1 cellular context compared by ENCODE assay signal in genomic region chr4:6694177-6694901, GRCh38.
A peak's percentile ranks its signal among the peaks of the same experiment; 100 is the strongest.
TF ChIP-seq lines count a peak whose summit lies in the region.

No MANE protein-coding gene starts in this region.

TF ChIP-seq in HepG2, 621 proteins besides CTCF, POLR2A, EP300 and RAD21 (continued from another document and continues in another):
- TF ChIP-seq ZNF770 (CRISPR knock-in tag; IDR thresholded peaks at IDR 0.05) (0 out of 2 replicates have a peak, but pooled peaks have one; percentile 39), ZNF180 (CRISPR knock-in tag; IDR thresholded peaks at IDR 0.05; ENCODE audit: borderline replicate concordance, low read depth) (no peak), MTA1 (CRISPR knock-in tag; IDR thresholded peaks at IDR 0.05; ENCODE audit: borderline replicate concordance) (peak; percentile 64; the same call in 1 of the 2 replicates), ZNF343 (CRISPR knock-in tag; IDR thresholded peaks at IDR 0.05) (no peak), NFRKB (IDR thresholded peaks at IDR 0.05) (no peak), ZZZ3 (CRISPR knock-in tag; IDR thresholded peaks at IDR 0.05; ENCODE audit: borderline replicate concordance) (0 out of 2 replicates have a peak, but pooled peaks have one; percentile 70), ZC3H13 (CRISPR knock-in tag; IDR thresholded peaks at IDR 0.05) (no peak), MTF2 (CRISPR knock-in tag; IDR thresholded peaks at IDR 0.05; ENCODE audit: borderline replicate concordance) (0 out of 2 replicates have a peak, but pooled peaks have one; percentile 32), SNAI1 (CRISPR knock-in tag; IDR thresholded peaks at IDR 0.05; ENCODE audit: borderline replicate concordance) (0 out of 2 replicates have a peak, but pooled peaks have one; percentile 14), DNMT3B (CRISPR knock-in tag; conservative IDR thresholded peaks at IDR 0.05) (no peak), TFDP2 (CRISPR knock-in tag; IDR thresholded peaks at IDR 0.05) (no peak), ZNF607 (CRISPR knock-in tag; IDR thresholded peaks at IDR 0.05; ENCODE audit: borderline replicate concordance) (0 out of 2 replicates have a peak, but pooled peaks have one; percentile 7), NRL (CRISPR knock-in tag; IDR thresholded peaks at IDR 0.05; ENCODE audit: borderline replicate concordance) (0 out of 2 replicates have a peak, but pooled peaks have one; percentile 19), ZNF674 (CRISPR knock-in tag; IDR thresholded peaks at IDR 0.05; ENCODE audit: low read depth) (peak; percentile 26; the same call in 1 of the 2 replicates), RARG (CRISPR knock-in tag; IDR thresholded peaks at IDR 0.05; ENCODE audit: low read depth) (0 out of 2 replicates have a peak, but pooled peaks have one; percentile 39), SMAD1 (CRISPR knock-in tag; IDR thresholded peaks at IDR 0.05; ENCODE audit: borderline replicate concordance, low read depth) (peak; percentile 0; the same call in 1 of the 2 replicates), JUN (CRISPR knock-in tag; IDR thresholded peaks at IDR 0.05) (no peak), ZNF775 (CRISPR knock-in tag; IDR thresholded peaks at IDR 0.05; ENCODE audit: borderline replicate concordance) (no peak), ZNF543 (CRISPR knock-in tag; IDR thresholded peaks at IDR 0.05) (peak; percentile 22; the same call in 1 of the 2 replicates), KLF12 (CRISPR knock-in tag; IDR thresholded peaks at IDR 0.05; ENCODE audit: borderline replicate concordance) (no peak), MAF1 (CRISPR knock-in tag; IDR thresholded peaks at IDR 0.05; ENCODE audit: borderline replicate concordance) (no peak), ZSCAN31 (CRISPR knock-in tag; IDR thresholded peaks at IDR 0.05; ENCODE audit: low read depth) (no peak), ZNF263 (CRISPR knock-in tag; IDR thresholded peaks at IDR 0.05) (peak; percentile 71), E2F2 (CRISPR knock-in tag; IDR thresholded peaks at IDR 0.05; ENCODE audit: borderline replicate concordance) (peak; percentile 29; the same call in 1 of the 2 replicates), CHD2 (IDR thresholded peaks at IDR 0.05; ENCODE audit: low read depth, low read length) (no peak), ZNF34 (CRISPR knock-in tag; IDR thresholded peaks at IDR 0.05; ENCODE audit: borderline replicate concordance) (0 out of 2 replicates have a peak, but pooled peaks have one; percentile 6), ZNF569 (CRISPR knock-in tag; IDR thresholded peaks at IDR 0.05; ENCODE audit: borderline replicate concordance) (peak; percentile 51; the same call in 1 of the 2 replicates), ZC3H4 (CRISPR knock-in tag; IDR thresholded peaks at IDR 0.05; ENCODE audit: borderline replicate concordance) (0 out of 2 replicates have a peak, but pooled peaks have one; percentile 29), SOX6 (IDR thresholded peaks at IDR 0.05) (no peak), SOX6 (CRISPR knock-in tag; IDR thresholded peaks at IDR 0.05) (no peak; the same call in 1 of the 2 replicates), ZNF552 (CRISPR knock-in tag; IDR thresholded peaks at IDR 0.05; ENCODE audit: borderline replicate concordance) (0 out of 2 replicates have a peak, but pooled peaks have one; percentile 59), ZFP91 (CRISPR knock-in tag; IDR thresholded peaks at IDR 0.05; ENCODE audit: borderline replicate concordance) (peak; percentile 54; the same call in 1 of the 2 replicates), ZNF782 (CRISPR knock-in tag; IDR thresholded peaks at IDR 0.05; ENCODE audit: borderline replicate concordance) (no peak), HNRNPL (IDR thresholded peaks at IDR 0.05; ENCODE audit: low read depth, low read length) (peak; percentile 73; the same call in 1 of the 2 replicates), ZNF605 (CRISPR knock-in tag; IDR thresholded peaks at IDR 0.05) (no peak), REST (IDR thresholded peaks at IDR 0.05; ENCODE audit: borderline replicate concordance in 1 of 2, low read depth in 1 of 2, low read length in 2 of 2) (no peak), HDAC1 (CRISPR knock-in tag; IDR thresholded peaks at IDR 0.05) (peak; percentile 44; the same call in 1 of the 2 replicates), SMAD3 (CRISPR knock-in tag; IDR thresholded peaks at IDR 0.05) (no peak), ZSCAN22 (CRISPR knock-in tag; IDR thresholded peaks at IDR 0.05) (peak; percentile 40; the same call in 1 of the 2 replicates), LCORL (IDR thresholded peaks at IDR 0.05) (no peak), LCORL (CRISPR knock-in tag; IDR thresholded peaks at IDR 0.05) (0 out of 2 replicates have a peak, but pooled peaks have one; percentile 7), ZNF33A (CRISPR knock-in tag; IDR thresholded peaks at IDR 0.05; ENCODE audit: borderline replicate concordance) (peak; percentile 71; the same call in 1 of the 2 replicates), RCOR2 (CRISPR knock-in tag; IDR thresholded peaks at IDR 0.05) (no peak)
- TF ChIP-seq, protein P1, sequence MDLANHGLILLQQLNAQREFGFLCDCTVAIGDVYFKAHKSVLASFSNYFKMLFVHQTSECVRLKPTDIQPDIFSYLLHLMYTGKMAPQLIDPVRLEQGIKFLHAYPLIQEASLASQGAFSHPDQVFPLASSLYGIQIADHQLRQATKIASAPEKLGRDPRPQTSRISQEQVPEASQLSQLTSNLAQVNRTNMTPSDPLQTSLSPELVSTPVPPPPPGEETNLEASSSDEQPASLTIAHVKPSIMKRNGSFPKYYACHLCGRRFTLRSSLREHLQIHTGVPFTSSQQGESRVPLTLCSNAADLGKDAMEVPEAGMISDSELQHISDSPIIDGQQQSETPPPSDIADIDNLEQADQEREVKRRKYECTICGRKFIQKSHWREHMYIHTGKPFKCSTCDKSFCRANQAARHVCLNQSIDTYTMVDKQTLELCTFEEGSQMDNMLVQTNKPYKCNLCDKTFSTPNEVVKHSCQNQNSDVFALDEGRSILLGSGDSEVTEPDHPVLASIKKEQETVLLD (CRISPR knock-in tag; IDR thresholded peaks at IDR 0.05; ENCODE audit: low read depth), result no peak
- TF ChIP-seq, protein P2, sequence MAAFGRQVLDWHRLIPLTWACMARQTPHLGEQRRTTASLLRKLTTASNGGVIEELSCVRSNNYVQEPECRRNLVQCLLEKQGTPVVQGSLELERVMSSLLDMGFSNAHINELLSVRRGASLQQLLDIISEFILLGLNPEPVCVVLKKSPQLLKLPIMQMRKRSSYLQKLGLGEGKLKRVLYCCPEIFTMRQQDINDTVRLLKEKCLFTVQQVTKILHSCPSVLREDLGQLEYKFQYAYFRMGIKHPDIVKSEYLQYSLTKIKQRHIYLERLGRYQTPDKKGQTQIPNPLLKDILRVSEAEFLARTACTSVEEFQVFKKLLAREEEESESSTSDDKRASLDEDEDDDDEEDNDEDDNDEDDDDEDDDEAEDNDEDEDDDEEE (CRISPR knock-in tag; IDR thresholded peaks at IDR 0.05), result no peak; the same call in 1 of the 2 replicates
- TF ChIP-seq, protein P3, sequence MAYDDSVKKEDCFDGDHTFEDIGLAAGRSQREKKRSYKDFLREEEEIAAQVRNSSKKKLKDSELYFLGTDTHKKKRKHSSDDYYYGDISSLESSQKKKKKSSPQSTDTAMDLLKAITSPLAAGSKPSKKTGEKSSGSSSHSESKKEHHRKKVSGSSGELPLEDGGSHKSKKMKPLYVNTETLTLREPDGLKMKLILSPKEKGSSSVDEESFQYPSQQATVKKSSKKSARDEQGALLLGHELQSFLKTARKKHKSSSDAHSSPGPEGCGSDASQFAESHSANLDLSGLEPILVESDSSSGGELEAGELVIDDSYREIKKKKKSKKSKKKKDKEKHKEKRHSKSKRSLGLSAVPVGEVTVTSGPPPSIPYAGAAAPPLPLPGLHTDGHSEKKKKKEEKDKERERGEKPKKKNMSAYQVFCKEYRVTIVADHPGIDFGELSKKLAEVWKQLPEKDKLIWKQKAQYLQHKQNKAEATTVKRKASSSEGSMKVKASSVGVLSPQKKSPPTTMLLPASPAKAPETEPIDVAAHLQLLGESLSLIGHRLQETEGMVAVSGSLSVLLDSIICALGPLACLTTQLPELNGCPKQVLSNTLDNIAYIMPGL (CRISPR knock-in tag; IDR thresholded peaks at IDR 0.05; ENCODE audit: borderline replicate concordance in 1 of 2, low read depth in 1 of 2), result peak in 1 of 2 experiments; percentile 35; a peak in 1 of 4 replicates
- TF ChIP-seq, protein P4, sequence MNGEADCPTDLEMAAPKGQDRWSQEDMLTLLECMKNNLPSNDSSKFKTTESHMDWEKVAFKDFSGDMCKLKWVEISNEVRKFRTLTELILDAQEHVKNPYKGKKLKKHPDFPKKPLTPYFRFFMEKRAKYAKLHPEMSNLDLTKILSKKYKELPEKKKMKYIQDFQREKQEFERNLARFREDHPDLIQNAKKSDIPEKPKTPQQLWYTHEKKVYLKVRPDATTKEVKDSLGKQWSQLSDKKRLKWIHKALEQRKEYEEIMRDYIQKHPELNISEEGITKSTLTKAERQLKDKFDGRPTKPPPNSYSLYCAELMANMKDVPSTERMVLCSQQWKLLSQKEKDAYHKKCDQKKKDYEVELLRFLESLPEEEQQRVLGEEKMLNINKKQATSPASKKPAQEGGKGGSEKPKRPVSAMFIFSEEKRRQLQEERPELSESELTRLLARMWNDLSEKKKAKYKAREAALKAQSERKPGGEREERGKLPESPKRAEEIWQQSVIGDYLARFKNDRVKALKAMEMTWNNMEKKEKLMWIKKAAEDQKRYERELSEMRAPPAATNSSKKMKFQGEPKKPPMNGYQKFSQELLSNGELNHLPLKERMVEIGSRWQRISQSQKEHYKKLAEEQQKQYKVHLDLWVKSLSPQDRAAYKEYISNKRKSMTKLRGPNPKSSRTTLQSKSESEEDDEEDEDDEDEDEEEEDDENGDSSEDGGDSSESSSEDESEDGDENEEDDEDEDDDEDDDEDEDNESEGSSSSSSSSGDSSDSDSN (CRISPR knock-in tag; IDR thresholded peaks at IDR 0.05), result peak; percentile 64; the same call in 1 of the 2 replicates
